ENCODE assay signal across 15 cellular contexts in genomic region chr3:48232232-48232631, GRCh38. TPM values are rescaled to one million over a fixed set of nuclear protein-coding genes. Genes with fewer than 3 reads are reported as not detected.
DNase-seq lines count a peak whose midpoint lies in the region; ATAC-seq and TF ChIP-seq lines count a peak whose summit lies in the region.
"Had no signal": no experiment of that assay in that cellular context is flagged by ENCODE, and none has a peak within 500 bp of the region (broad histone marks: within the 10 kb centered on the region; RNA-seq: fewer than 3 reads in every experiment).

No MANE protein-coding gene starts in this region.

- no peaks in the 10 kb centered on the region for H3K27me3 ChIP-seq in aorta (ENCODE audit: control insufficient read depth in 1 of 2, insufficient read depth in 2 of 2, low read length in 1 of 2)
- H3K27me3 ChIP-seq: neutrophil had no signal

- TF ChIP-seq CTCF in brain (conservative IDR thresholded peaks at IDR 0.05), result no peak

- WGBS in aorta, 2 donors, result 23 to 28% methylated on average over 4 of the region's 4 CpGs

- intact Hi-C loops in Right ventricle myocardium inferior (cut with DNase I) (no loop called here), cardiac septum (cut with DNase I) (loop anchor here (5.0 kb wide), 1 partner anchor 205 kb away; no protein-coding TSS in a partner anchor), aorta (cut with DNase I) (no loop called here)

- no peak overlapping the region for H3K4me3 ChIP-seq in aorta (ENCODE audit: low read length in 2 of 2)

- peaks cover 3% of the 10 kb centered on the region for H3K27me3 Mint-ChIP-seq in brain
- no peaks in the 10 kb centered on the region for H3K27me3 Mint-ChIP-seq in memory B cell
- peaks cover 3% of the 10 kb centered on the region for H3K27me3 Mint-ChIP-seq in T-helper 2 cell treated with Interferon-gamma antibody and Interleukin-4, amounts not matched to agents 5 μg/mL and 100 μg/mL, for 36 hours (ENCODE audit: low read depth)

- no peaks in the 10 kb centered on the region for H3K36me3 ChIP-seq in aorta (ENCODE audit: control insufficient read depth in 1 of 2, insufficient read depth in 2 of 2, low read length in 1 of 2)
- H3K36me3 ChIP-seq: neutrophil had no signal

- H3K4me1 ChIP-seq in aorta (ENCODE audit: control insufficient read depth in 1 of 2, insufficient read depth in 2 of 2, low read length in 2 of 2), result no peaks in the 10 kb centered on the region

- H3K27ac ChIP-seq in aorta (ENCODE audit: low read depth in 1 of 2, low read length in 2 of 2), result no peak overlapping the region
- H3K27ac ChIP-seq: neutrophil had no signal

- H3K9me3 ChIP-seq in aorta (ENCODE audit: control insufficient read depth, low read length), result no peaks in the 10 kb centered on the region
- H3K9me3 ChIP-seq: neutrophil had no signal

- ATAC-seq in Right ventricle myocardium inferior, result peak; percentile 88
- no peak for ATAC-seq in memory B cell (ENCODE audit: low read depth)
- peak; percentile 62 for ATAC-seq in aorta (ENCODE audit: low FRiP score)
- no peak for ATAC-seq in HG03097 (IDR thresholded peaks at IDR 0.05; ENCODE audit: low FRiP score, unreplicated experiment)

- peaks cover 28% of the 10 kb centered on the region for H3K4me1 Mint-ChIP-seq in brain
- H3K4me1 Mint-ChIP-seq in memory B cell, result peaks cover 21% of the 10 kb centered on the region
- H3K4me1 Mint-ChIP-seq in T-helper 2 cell treated with Interferon-gamma antibody and Interleukin-4, amounts not matched to agents 5 μg/mL and 100 μg/mL, for 36 hours (ENCODE audit: low read depth), result peaks cover 10% of the 10 kb centered on the region

- peak overlapping the region in 4 of 5 experiments; percentile 26 to 70 (median 48) for H3K4me3 Mint-ChIP-seq in brain
- H3K4me3 Mint-ChIP-seq in memory B cell, result peak overlapping the region; percentile 55
- H3K4me3 Mint-ChIP-seq in T-helper 2 cell treated with Interferon-gamma antibody and Interleukin-4, amounts not matched to agents 5 μg/mL and 100 μg/mL, for 36 hours, result no peak overlapping the region
- H3K4me3 Mint-ChIP-seq: CD4-positive, alpha-beta T cell had no signal

- DNase-seq in Right ventricle myocardium inferior (ENCODE audit: missing footprints), result no peak
- no peak for DNase-seq in cardiac septum (ENCODE audit: low spot score)
- DNase-seq in memory B cell (ENCODE audit: low spot score in 2 of 2), result no peak
- DNase-seq in aorta, result no peak
- DNase-seq in T-helper 2 cell treated with Interferon-gamma antibody and Interleukin-4, amounts not matched to agents 5 μg/mL and 100 μg/mL, for 36 hours (ENCODE audit: low spot score), result no peak
- no peak for DNase-seq in activated gamma-delta T cell (lab: John Stamatoyannopoulos, UW)
- DNase-seq: activated CD4-positive, CD25-positive, alpha-beta regulatory T cell treated with anti-CD3 and anti-CD28 coated beads, Interleukin-2, amount 50 U/mL, for 72 hours had no signal

- H3K27ac Mint-ChIP-seq in brain (peak overlapping the region; percentile 65 to 85 (median 70)), memory B cell (no peak overlapping the region)
- no peak overlapping the region for H3K27ac Mint-ChIP-seq in T-helper 2 cell treated with Interferon-gamma antibody and Interleukin-4, amounts not matched to agents 5 μg/mL and 100 μg/mL, for 36 hours
- H3K27ac Mint-ChIP-seq: CD4-positive, alpha-beta T cell had no signal

- H3K36me3 Mint-ChIP-seq in brain, result no peaks in the 10 kb centered on the region
- no peaks in the 10 kb centered on the region for H3K36me3 Mint-ChIP-seq in memory B cell
- no peaks in the 10 kb centered on the region for H3K36me3 Mint-ChIP-seq in T-helper 2 cell treated with Interferon-gamma antibody and Interleukin-4, amounts not matched to agents 5 μg/mL and 100 μg/mL, for 36 hours (ENCODE audit: low read depth)

- H3K9me3 Mint-ChIP-seq in brain (peaks cover 0 to 5% (median 0%) of the 10 kb centered on the region in 5 experiments), memory B cell (no peaks in the 10 kb centered on the region)
- no peaks in the 10 kb centered on the region for H3K9me3 Mint-ChIP-seq in T-helper 2 cell treated with Interferon-gamma antibody and Interleukin-4, amounts not matched to agents 5 μg/mL and 100 μg/mL, for 36 hours
- H3K9me3 Mint-ChIP-seq: CD4-positive, alpha-beta T cell had no signal

RNA-seq across cellular contexts. Expression of gene ZNF589, which starts 8.7 kb away (rescaled TPM):
- total RNA-seq in Right ventricle myocardium inferior (6.2 TPM), cardiac septum (3.4 TPM), aorta (10 to 100 TPM in 1 of 2 donors, 1 to 10 TPM in 1; 7.1 to 19.4 TPM)
- polyA plus RNA-seq in brain (ENCODE audit: insufficient read depth, low read depth, low replicate concordance) (4.2 TPM), aorta (1 to 10 TPM; 2.5 to 6.7 TPM)

RNA-seq across cellular contexts. Expression of gene CAMP, which starts 8.9 kb away (rescaled TPM):
- total RNA-seq in Right ventricle myocardium inferior (1.5 TPM), cardiac septum (0.67 TPM), aorta (under 1 TPM; 0.65 to 0.90 TPM)
- polyA plus RNA-seq in brain (ENCODE audit: insufficient read depth, low read depth, low replicate concordance) (not detected), aorta (1 to 10 TPM in 1 of 2 donors, not detected in 1; 4.0 TPM)
- total RNA-seq: CD4-positive, alpha-beta T cell; Daoy; RPMI7951; skeletal muscle tissue; T-helper 1 cell treated with Interleukin-12 subunit alpha and Interleukin-12 subunit beta and Interleukin-4 antibody, amounts not matched to agents 30 ng/mL and 1 ng/mL, for 36 hours had no signal

RNA-seq across cellular contexts. Expression of gene CDC25A, which starts 44.0 kb away (rescaled TPM):
- total RNA-seq in Right ventricle myocardium inferior (1.1 TPM), cardiac septum (0.32 TPM), aorta (under 1 TPM; 0.52 to 0.57 TPM)
- polyA plus RNA-seq in brain (ENCODE audit: insufficient read depth, low read depth, low replicate concordance) (3.5 TPM), aorta (1 to 10 TPM in 1 of 2 donors, under 1 TPM in 1; 0.08 to 1.8 TPM)

Comparison
In these comparisons a context has a peak if more than half of its experiments do, and no peak if none do; other contexts are left out.
1. ATAC-seq: peak in Right ventricle myocardium inferior (single experiment) and aorta (single experiment); none in memory B cell (single experiment) and HG03097 (single experiment).
2. H3K27ac Mint-ChIP-seq: peak in brain (5 of 5); none in memory B cell (single experiment) and T-helper 2 cell treated with Interferon-gamma antibody and Interleukin-4, amounts not matched to agents 5 μg/mL and 100 μg/mL, for 36 hours (single experiment).